1 cellular context compared by ENCODE assay signal in genomic region chr22:31291716-31292644, GRCh38.
A peak's percentile ranks its signal among the peaks of the same experiment; 100 is the strongest.
TF ChIP-seq lines count a peak whose summit lies in the region.

Gene PIK3IP1 (minus strand): TSS chr22:31292488. CDS start chr22:31292344, 144 bp downstream.

TF ChIP-seq in K562, 482 proteins besides CTCF, POLR2A, EP300 and RAD21 (continued from another document):
- peak; percentile 16; the same call in 1 of the 2 replicates for TF ChIP-seq CXXC5 (CRISPR knock-in tag; IDR thresholded peaks at IDR 0.05)
- TF ChIP-seq RBBP5 (IDR thresholded peaks at IDR 0.05; ENCODE audit: borderline replicate concordance, insufficient read depth, low read length, poor library complexity, severe bottlenecking): peak; percentile 39
- no peak for TF ChIP-seq MLLT1 (IDR thresholded peaks at IDR 0.05)
- TF ChIP-seq KHSRP (IDR thresholded peaks at IDR 0.05): no peak
- TF ChIP-seq TCF3 (CRISPR knock-in tag; IDR thresholded peaks at IDR 0.05): 0 out of 2 replicates have a peak, but pooled peaks have one; percentile 18
- TF ChIP-seq MNT (conservative IDR thresholded peaks at IDR 0.05): 0 out of 4 replicates have a peak, but pooled peaks of 1 of the 2 experiments have one; percentile 43
- 0 out of 2 replicates have a peak, but pooled peaks have one; percentile 14 for TF ChIP-seq SMARCA4 (IDR thresholded peaks at IDR 0.05)
- TF ChIP-seq SPI1 (IDR thresholded peaks at IDR 0.05; ENCODE audit: borderline replicate concordance, low read depth, low read length): peak; percentile 27; the same call in 1 of the 2 replicates
- TF ChIP-seq CTBP1 (IDR thresholded peaks at IDR 0.05; ENCODE audit: borderline replicate concordance): peak; percentile 61; the same call in 1 of the 2 replicates
- peak; percentile 23; the same call in 1 of the 2 replicates for TF ChIP-seq PHF8 (IDR thresholded peaks at IDR 0.05; ENCODE audit: borderline replicate concordance, low read length)
- no peak for TF ChIP-seq RAD51 (IDR thresholded peaks at IDR 0.05; ENCODE audit: borderline replicate concordance, low read depth)
